ENCODE assay signal across 18 cellular contexts in genomic region chr1:41657679-41658078, GRCh38.
DNase-seq lines count a peak whose midpoint lies in the region; ATAC-seq and TF ChIP-seq lines count a peak whose summit lies in the region.
"Had no signal": no experiment of that assay in that cellular context is flagged by ENCODE, and none has a peak within 500 bp of the region (broad histone marks: within the 10 kb centered on the region; RNA-seq: fewer than 3 reads in every experiment).

No MANE protein-coding gene starts in this region.

- H3K4me1 ChIP-seq in Caco-2 (peaks cover 4% of the 10 kb centered on the region; the same call in 1 of the 2 replicates), MM.1S (ENCODE audit: low read length) (peaks cover 8% of the 10 kb centered on the region; the same call in 1 of the 2 replicates)
- H3K4me1 ChIP-seq: prostate gland had no signal

- H3K4me3 ChIP-seq in Caco-2 (ENCODE audit: low read depth, low read length), result no peak overlapping the region
- no peak overlapping the region for H3K4me3 ChIP-seq in MM.1S (ENCODE audit: low read length)
- H3K4me3 ChIP-seq: adrenal gland, prostate gland, transverse colon had no signal

- H3K9me3 ChIP-seq in Caco-2 (no peaks in the 10 kb centered on the region), MM.1S (replicated peaks; ENCODE audit: insufficient read depth, low read length) (no peaks in the 10 kb centered on the region)
- H3K9me3 ChIP-seq: adrenal gland, prostate gland, transverse colon had no signal

- CTCF ChIA-PET in Caco-2 (lab: Charles Lee), result no interaction called here

- H3K36me3 ChIP-seq in Caco-2 (ENCODE audit: control insufficient read depth, insufficient read depth, low read length) (no peaks in the 10 kb centered on the region), MM.1S (replicated peaks; ENCODE audit: insufficient read depth, low read length) (no peaks in the 10 kb centered on the region)
- H3K36me3 ChIP-seq: adrenal gland, prostate gland, transverse colon had no signal

- H3K4me2 ChIP-seq in MM.1S (ENCODE audit: low read depth, low read length), result no peak overlapping the region

- H3K9ac ChIP-seq in MM.1S (ENCODE audit: low read length), result no peak overlapping the region

- no peaks in the 10 kb centered on the region for H3K79me2 ChIP-seq in MM.1S (ENCODE audit: low read length)

- peaks cover 65% of the 10 kb centered on the region for H3K4me1 Mint-ChIP-seq in activated naive CD4-positive, alpha-beta T cell treated with anti-CD3 and anti-CD28 coated beads, Interleukin-2, amount 50 U/mL, for 24 hours
- peaks cover 74% of the 10 kb centered on the region for H3K4me1 Mint-ChIP-seq in activated naive CD8-positive, alpha-beta T cell treated with anti-CD3 and anti-CD28 coated beads for 36 hours
- H3K4me1 Mint-ChIP-seq in stimulated activated effector memory CD8-positive, alpha-beta T cell treated with anti-CD3 and anti-CD28 coated beads, Interleukin-12 subunit alpha, Interleukin-12 subunit beta, amount 100 ng/mL, for 72 hours, result peaks cover 79% of the 10 kb centered on the region
- no peaks in the 10 kb centered on the region for H3K4me1 Mint-ChIP-seq in Caco-2 (ENCODE audit: low read depth, unreplicated experiment)

- H3K27ac Mint-ChIP-seq in activated naive CD4-positive, alpha-beta T cell treated with anti-CD3 and anti-CD28 coated beads, Interleukin-2, amount 50 U/mL, for 24 hours, result peak overlapping the region; percentile 73
- H3K27ac Mint-ChIP-seq in activated naive CD8-positive, alpha-beta T cell treated with anti-CD3 and anti-CD28 coated beads for 36 hours, result peak overlapping the region; percentile 64
- peak overlapping the region; percentile 18 for H3K27ac Mint-ChIP-seq in stimulated activated effector memory CD8-positive, alpha-beta T cell treated with anti-CD3 and anti-CD28 coated beads, Interleukin-12 subunit alpha, Interleukin-12 subunit beta, amount 100 ng/mL, for 72 hours
- no peak overlapping the region for H3K27ac Mint-ChIP-seq in Caco-2 (ENCODE audit: unreplicated experiment)
- H3K27ac Mint-ChIP-seq: natural killer cell treated with Interleukin-12 subunit alpha and Interleukin-12 subunit beta and Interleukin-15 and Interleukin-18, amount 100 ng/mL, for 72 hours had no signal

- no peaks in the 10 kb centered on the region for H3K9me3 Mint-ChIP-seq in activated naive CD4-positive, alpha-beta T cell treated with anti-CD3 and anti-CD28 coated beads, Interleukin-2, amount 50 U/mL, for 24 hours
- H3K9me3 Mint-ChIP-seq in activated naive CD8-positive, alpha-beta T cell treated with anti-CD3 and anti-CD28 coated beads for 36 hours, result no peaks in the 10 kb centered on the region
- no peaks in the 10 kb centered on the region for H3K9me3 Mint-ChIP-seq in stimulated activated effector memory CD8-positive, alpha-beta T cell treated with anti-CD3 and anti-CD28 coated beads, Interleukin-12 subunit alpha, Interleukin-12 subunit beta, amount 100 ng/mL, for 72 hours
- no peaks in the 10 kb centered on the region for H3K9me3 Mint-ChIP-seq in Caco-2 (ENCODE audit: unreplicated experiment)
- H3K9me3 Mint-ChIP-seq: CD4-positive, CD25-positive, alpha-beta regulatory T cell; central memory CD8-positive, alpha-beta T cell; natural killer cell treated with Interleukin-12 subunit alpha and Interleukin-12 subunit beta and Interleukin-15 and Interleukin-18, amount 100 ng/mL, for 72 hours had no signal

- POLR2A ChIA-PET in Caco-2 (lab: Charles Lee), result interaction anchor here (0.5 kb wide), 1 partner anchor 712 kb away, joined by 3 read pairs; no protein-coding TSS in a partner anchor

- H3K4me3 Mint-ChIP-seq in activated naive CD4-positive, alpha-beta T cell treated with anti-CD3 and anti-CD28 coated beads, Interleukin-2, amount 50 U/mL, for 24 hours, result peak overlapping the region; percentile 83
- H3K4me3 Mint-ChIP-seq in activated naive CD8-positive, alpha-beta T cell treated with anti-CD3 and anti-CD28 coated beads for 36 hours, result peak overlapping the region; percentile 25
- peak overlapping the region; percentile 26 for H3K4me3 Mint-ChIP-seq in stimulated activated effector memory CD8-positive, alpha-beta T cell treated with anti-CD3 and anti-CD28 coated beads, Interleukin-12 subunit alpha, Interleukin-12 subunit beta, amount 100 ng/mL, for 72 hours
- H3K4me3 Mint-ChIP-seq in Caco-2 (ENCODE audit: unreplicated experiment), result no peak overlapping the region
- H3K4me3 Mint-ChIP-seq: central memory CD8-positive, alpha-beta T cell; natural killer cell treated with Interleukin-12 subunit alpha and Interleukin-12 subunit beta and Interleukin-15 and Interleukin-18, amount 100 ng/mL, for 72 hours had no signal

- no peaks in the 10 kb centered on the region for H3K27me3 Mint-ChIP-seq in activated naive CD4-positive, alpha-beta T cell treated with anti-CD3 and anti-CD28 coated beads, Interleukin-2, amount 50 U/mL, for 24 hours
- H3K27me3 Mint-ChIP-seq in activated naive CD8-positive, alpha-beta T cell treated with anti-CD3 and anti-CD28 coated beads for 36 hours, result no peaks in the 10 kb centered on the region
- H3K27me3 Mint-ChIP-seq in Caco-2 (ENCODE audit: insufficient read depth, unreplicated experiment), result peaks cover 9% of the 10 kb centered on the region
- H3K27me3 Mint-ChIP-seq: CD4-positive, CD25-positive, alpha-beta regulatory T cell; central memory CD8-positive, alpha-beta T cell had no signal

- no peaks in the 10 kb centered on the region for H3F3A ChIP-seq in MM.1S (ENCODE audit: insufficient read depth, low read length)

- no peaks in the 10 kb centered on the region for H4K20me1 ChIP-seq in MM.1S (ENCODE audit: insufficient read depth, low read length)

- intact Hi-C loops in Caco-2 (cut with micrococcal nuclease; ENCODE audit: unreplicated experiment), result no loop called here

- DNase-seq in activated naive CD4-positive, alpha-beta T cell (lab: John Stamatoyannopoulos, UW), result no peak
- DNase-seq in Kasumi-1 (lab: John Stamatoyannopoulos, UW), result peak; percentile 29 to 38
- no peak for DNase-seq in activated naive CD8-positive, alpha-beta T cell treated with anti-CD3 and anti-CD28 coated beads for 36 hours
- DNase-seq in stimulated activated effector memory CD8-positive, alpha-beta T cell treated with anti-CD3 and anti-CD28 coated beads, Interleukin-12 subunit alpha, Interleukin-12 subunit beta, amount 100 ng/mL, for 72 hours (ENCODE audit: low spot score in 2 of 2), result no peak
- DNase-seq in Caco-2, result no peak
- DNase-seq in MM.1S, result no peak
- DNase-seq: DMS79 treated with DMSO at 0.1 percent for 48 hours, H7, NCI-H2081, NCI-H774, transverse colon had no signal

- H3K27me3 ChIP-seq in Caco-2 (replicated peaks; ENCODE audit: control insufficient read depth, insufficient read depth, low read length) (no peaks in the 10 kb centered on the region; the same call in 1 of the 2 replicates), MM.1S (replicated peaks; ENCODE audit: insufficient read depth, low read length) (0 out of 2 replicates have a peak, but pooled peaks cover 3% of the 10 kb centered on the region)
- H3K27me3 ChIP-seq: adrenal gland had no signal

- ATAC-seq in stimulated activated effector memory CD8-positive, alpha-beta T cell treated with anti-CD3 and anti-CD28 coated beads, Interleukin-12 subunit alpha, Interleukin-12 subunit beta, amount 100 ng/mL, for 72 hours, result no peak
- ATAC-seq: natural killer cell treated with Interleukin-12 subunit alpha and Interleukin-12 subunit beta and Interleukin-15 and Interleukin-18, amount 100 ng/mL, for 72 hours had no signal

- no peak overlapping the region for H2AFZ ChIP-seq in MM.1S (ENCODE audit: low read length)

- no peaks in the 10 kb centered on the region for H3K9me2 ChIP-seq in MM.1S (replicated peaks; ENCODE audit: insufficient read depth, low read length)

- H3K27ac ChIP-seq in MM.1S (ENCODE audit: low read length), result no peak overlapping the region
- H3K27ac ChIP-seq: adrenal gland, HL-60, prostate gland, transverse colon had no signal

- peaks cover 30% of the 10 kb centered on the region for H3K36me3 Mint-ChIP-seq in activated naive CD4-positive, alpha-beta T cell treated with anti-CD3 and anti-CD28 coated beads, Interleukin-2, amount 50 U/mL, for 24 hours
- peaks cover 66% of the 10 kb centered on the region for H3K36me3 Mint-ChIP-seq in activated naive CD8-positive, alpha-beta T cell treated with anti-CD3 and anti-CD28 coated beads for 36 hours
- H3K36me3 Mint-ChIP-seq in stimulated activated effector memory CD8-positive, alpha-beta T cell treated with anti-CD3 and anti-CD28 coated beads, Interleukin-12 subunit alpha, Interleukin-12 subunit beta, amount 100 ng/mL, for 72 hours, result peaks cover 23% of the 10 kb centered on the region
- no peaks in the 10 kb centered on the region for H3K36me3 Mint-ChIP-seq in Caco-2 (ENCODE audit: insufficient read depth, unreplicated experiment)
- H3K36me3 Mint-ChIP-seq: CD4-positive, CD25-positive, alpha-beta regulatory T cell; natural killer cell treated with Interleukin-12 subunit alpha and Interleukin-12 subunit beta and Interleukin-15 and Interleukin-18, amount 100 ng/mL, for 72 hours had no signal

- TF ChIP-seq CTCF in Caco-2 (IDR thresholded peaks at IDR 0.05; ENCODE audit: insufficient read depth in 1 of 2, low read depth in 1 of 2, low read length in 1 of 2, severe bottlenecking in 1 of 2, unreplicated experiment in 1 of 2) (no peak), MM.1S (IDR thresholded peaks at IDR 0.05; ENCODE audit: low read length) (no peak)

- no TSS peak for BruUV-seq in Caco-2 (replicated peaks; lab: Mats Ljungman, UMichigan)

Comparison
In these comparisons a context has a peak if more than half of its experiments do, and no peak if none do; other contexts are left out.
1. DNase-seq: peak in Kasumi-1 (2 of 2); none in activated naive CD4-positive, alpha-beta T cell (0 of 4), activated naive CD8-positive, alpha-beta T cell treated with anti-CD3 and anti-CD28 coated beads for 36 hours (single experiment), stimulated activated effector memory CD8-positive, alpha-beta T cell treated with anti-CD3 and anti-CD28 coated beads, Interleukin-12 subunit alpha, Interleukin-12 subunit beta, amount 100 ng/mL, for 72 hours (0 of 2), Caco-2 (0 of 2) and MM.1S (single experiment).